In the genomic region with DNA sequence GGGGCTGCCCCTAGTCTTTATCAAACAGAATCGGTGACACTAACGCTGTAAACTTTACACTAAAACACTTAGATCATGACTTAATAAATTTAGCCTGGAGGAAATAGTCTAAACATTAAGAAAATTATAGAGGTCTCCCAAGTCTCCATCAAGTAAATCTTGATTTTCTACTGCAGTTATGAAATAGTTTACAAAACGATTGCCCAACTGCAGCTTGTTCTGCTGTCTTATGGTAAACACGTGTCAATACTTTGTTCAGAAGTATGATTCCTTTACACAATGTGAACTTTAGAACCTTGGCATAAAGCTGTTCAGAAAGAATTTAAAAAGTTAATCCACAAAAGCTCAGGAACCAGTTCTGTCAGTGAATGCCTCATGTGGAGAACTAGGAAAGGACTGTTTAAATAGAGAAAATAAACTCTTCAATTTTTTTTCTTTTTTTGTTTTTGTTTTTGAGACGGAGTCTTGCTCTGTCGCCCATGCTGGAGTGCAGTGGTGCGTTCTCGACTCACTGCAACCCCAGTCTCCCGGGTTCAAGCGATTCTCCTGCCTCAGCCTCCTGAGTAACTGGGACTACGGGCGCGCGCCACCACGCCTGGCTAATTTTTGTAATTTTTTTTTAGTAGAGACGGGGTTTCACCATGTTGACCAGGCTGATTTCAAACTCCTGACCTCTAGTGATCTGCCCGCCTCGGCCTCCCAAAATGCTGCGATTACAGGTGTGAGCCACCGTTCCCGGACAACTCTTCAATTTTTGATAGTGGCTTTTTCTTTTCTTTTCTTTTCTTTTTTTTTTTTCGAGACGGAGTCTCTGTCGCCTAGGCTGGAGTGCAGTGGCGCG, we compare ENCODE assay signal across 1 cellular context.
TF ChIP-seq lines count a peak whose summit lies in the region.

No MANE protein-coding gene starts in this region.

TF ChIP-seq in IMR-90, 13 proteins besides CTCF, POLR2A, EP300 and RAD21:
- TF ChIP-seq, protein P1, sequence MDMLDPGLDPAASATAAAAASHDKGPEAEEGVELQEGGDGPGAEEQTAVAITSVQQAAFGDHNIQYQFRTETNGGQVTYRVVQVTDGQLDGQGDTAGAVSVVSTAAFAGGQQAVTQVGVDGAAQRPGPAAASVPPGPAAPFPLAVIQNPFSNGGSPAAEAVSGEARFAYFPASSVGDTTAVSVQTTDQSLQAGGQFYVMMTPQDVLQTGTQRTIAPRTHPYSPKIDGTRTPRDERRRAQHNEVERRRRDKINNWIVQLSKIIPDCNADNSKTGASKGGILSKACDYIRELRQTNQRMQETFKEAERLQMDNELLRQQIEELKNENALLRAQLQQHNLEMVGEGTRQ (IDR thresholded peaks at IDR 0.05; ENCODE audit: low read depth, low read length), result no peak
- TF ChIP-seq CEBPB (IDR thresholded peaks at IDR 0.05; ENCODE audit: low read depth, low read length) (peak; percentile 96), BHLHE40 (IDR thresholded peaks at IDR 0.05; ENCODE audit: low read depth, low read length) (peak; percentile 40; the same call in 1 of the 2 replicates), CHD1 (IDR thresholded peaks at IDR 0.05; ENCODE audit: low read depth, low read length) (no peak), NFE2L2 (IDR thresholded peaks at IDR 0.05; ENCODE audit: low read depth, low read length) (no peak), MAZ (IDR thresholded peaks at IDR 0.05; ENCODE audit: borderline replicate concordance, low read depth, low read length) (no peak), MXI1 (IDR thresholded peaks at IDR 0.05; ENCODE audit: borderline replicate concordance, low read depth, low read length) (0 out of 2 replicates have a peak, but pooled peaks have one; percentile 65)
